Comparison of ENCODE assay signal across 23 cellular contexts in genomic region chr10:43089519-43089918, GRCh38. TPM values are rescaled to one million over a fixed set of nuclear protein-coding genes. Genes with fewer than 3 reads are reported as not detected.
"Had no signal": no experiment of that assay in that cellular context is flagged by ENCODE, and none has a peak within 500 bp of the region (broad histone marks: within the 10 kb centered on the region; RNA-seq: fewer than 3 reads in every experiment).

No MANE protein-coding gene starts in this region.

- H3K4me2 ChIP-seq: smooth muscle cell had no signal

- DNase-seq: hypothalamus; immature natural killer cell; kidney; left lung; lower lobe of right lung; mammary epithelial cell; mesenchymal stem cell; naive thymus-derived CD8-positive, alpha-beta T cell; occipital lobe; right lobe of liver; stimulated activated CD4-positive, alpha-beta T cell treated with anti-CD3 and anti-CD28 coated beads, Interleukin-1b, Interleukin-23, amount 100 ng/mL, for 48 hours; stimulated activated CD4-positive, alpha-beta T cell treated with anti-CD3 and anti-CD28 coated beads, Interleukin-2, amount 100 ng/mL, for 48 hours; stimulated activated CD4-positive, alpha-beta T cell treated with anti-CD3 and anti-CD28 coated beads, Interleukin-4, amount 100 ng/mL, for 4 hours; stimulated activated CD8-positive, alpha-beta memory T cell treated with anti-CD3 and anti-CD28 coated beads, Interleukin-4, amount 100 ng/mL, for 48 hours; stimulated activated naive CD4-positive, alpha-beta T cell treated with Interleukin-2 at 50 U/mL for 16 hours; stimulated activated naive CD8-positive, alpha-beta T cell treated with anti-CD3 and anti-CD28 coated beads, Interleukin-15, amount 100 ng/mL, for 72 hours; substantia nigra had no signal

- H3K9me3 ChIP-seq: left lung, lower lobe of right lung, neutrophil, right atrium auricular region, right lobe of liver, tibial nerve had no signal

- H3K4me1 ChIP-seq: lower lobe of right lung, parathyroid adenoma, right atrium auricular region, tibial nerve had no signal

- H3K27ac ChIP-seq: left lung, lower lobe of right lung, neutrophil, parathyroid adenoma, right atrium auricular region, right lobe of liver, tibial nerve had no signal

- H3K27me3 ChIP-seq: right atrium auricular region, right lobe of liver, tibial nerve had no signal

- H3K36me3 ChIP-seq: left lung, lower lobe of right lung, neutrophil, right atrium auricular region, right lobe of liver, tibial nerve had no signal

- FAIRE-seq: islet of Langerhans, kidney had no signal

- H3K9ac ChIP-seq: parathyroid adenoma had no signal

- H3K4me3 ChIP-seq: left lung, lower lobe of right lung, right atrium auricular region, right lobe of liver, smooth muscle cell, tibial nerve had no signal

RNA-seq across cellular contexts. Expression of gene RET, which starts 12.7 kb away (rescaled TPM):
- total RNA-seq: naive thymus-derived CD8-positive, alpha-beta T cell had no signal
